Comparison of ENCODE assay signal across 26 cellular contexts in genomic region chr2:103361712-103362111, GRCh38.
A peak's percentile ranks its signal among the peaks of the same experiment; 100 is the strongest.
DNase-seq lines count a peak whose midpoint lies in the region; ATAC-seq, FAIRE-seq and TF ChIP-seq lines count a peak whose summit lies in the region.
"Had no signal": no experiment of that assay in that cellular context is flagged by ENCODE, and none has a peak within 500 bp of the region (broad histone marks: within the 10 kb centered on the region; RNA-seq: fewer than 3 reads in every experiment).

No MANE protein-coding gene starts in this region.

- no peaks in the 10 kb centered on the region for H3K4me1 ChIP-seq in stomach
- H3K4me1 ChIP-seq: BE2C, SJCRH30 had no signal

- no peak for ATAC-seq in WTC11
- ATAC-seq: GM12878, HepG2 had no signal

- peaks cover 12% of the 10 kb centered on the region for H3K4me1 Mint-ChIP-seq in WTC11

- no peak for TF ChIP-seq CTCF in WTC11 (IDR thresholded peaks at IDR 0.05)
- no peak for TF ChIP-seq CTCF in GM10248 (IDR thresholded peaks at IDR 0.05; ENCODE audit: control extremely low read depth, extremely low read depth, low read depth, missing control alignments)
- TF ChIP-seq CTCF in stomach (IDR thresholded peaks at IDR 0.05): no peak

- no peak overlapping the region for H3K4me3 Mint-ChIP-seq in WTC11
- H3K4me3 Mint-ChIP-seq: CD4-positive, alpha-beta T cell; HFFc6 had no signal

- TF ChIP-seq POLR2A in stomach (IDR thresholded peaks at IDR 0.05): no peak

- H3K27ac Mint-ChIP-seq in WTC11: no peak overlapping the region
- H3K27ac Mint-ChIP-seq: CD4-positive, alpha-beta T cell; HFFc6 had no signal

- H3K4me3 ChIP-seq in stomach: no peak overlapping the region
- H3K4me3 ChIP-seq: GM12878, GM23248, MG63, SJCRH30 had no signal

- no peaks in the 10 kb centered on the region for H3K27me3 ChIP-seq in stomach
- H3K27me3 ChIP-seq: BE2C, MG63 had no signal

- peaks cover 5% of the 10 kb centered on the region for H3K9me3 Mint-ChIP-seq in WTC11
- H3K9me3 Mint-ChIP-seq: CD4-positive, alpha-beta T cell had no signal

- H3K27ac ChIP-seq in stomach: no peak overlapping the region
- H3K27ac ChIP-seq: 22Rv1, GM23248, SJCRH30 had no signal

- H3K27me3 Mint-ChIP-seq in WTC11 (ENCODE audit: low read depth): no peaks in the 10 kb centered on the region
- H3K27me3 Mint-ChIP-seq: CD4-positive, alpha-beta T cell had no signal

- DNase-seq in NCI-H82 (lab: John Stamatoyannopoulos, UW) (peak; percentile 64), NCI-H82 treated with DMSO at 0.1 percent for 48 hours (lab: John Stamatoyannopoulos, UW; ENCODE audit: unreplicated experiment) (no peak), NCI-H2171 (lab: John Stamatoyannopoulos, UW) (peak; percentile 83), WTC11 (ENCODE audit: low spot score) (peak; percentile 18), urothelium cell line (ENCODE audit: low spot score) (peak; percentile 79), GM10248 (ENCODE audit: extremely low spot score) (no peak), stomach (no peak)
- DNase-seq in effector CD4-positive, alpha-beta T cell: no peak
- DNase-seq: BE2C; CD4-positive, alpha-beta T cell; DMS79; GM23248; HFFc6; MG63; NCI-H1092; NCI-H146; NCI-H2081; NCI-H226; NCI-H526; NK-92 treated with Interleukin-12 subunit alpha and Interleukin-12 subunit beta, amount 100 ng/mL, for 24 hours; OCI-M1; SJCRH30 had no signal

- no peaks in the 10 kb centered on the region for H3K36me3 ChIP-seq in stomach
- H3K36me3 ChIP-seq: BE2C, MG63, SJCRH30 had no signal

- WGBS in stomach, 5 donors: 94 to 97% (median 95%) methylated on average over 6 to 21 of the region's 21 CpGs

- intact Hi-C loops in stomach (cut with DNase I; ENCODE audit: low total_unique reads): no loop called here

- peaks cover 0 to 5% (median 0%) of the 10 kb centered on the region in 4 donors for H3K9me3 ChIP-seq in stomach
- H3K9me3 ChIP-seq: BE2C, MG63, SJCRH30 had no signal

- H3K36me3 Mint-ChIP-seq in WTC11: peaks cover 4% of the 10 kb centered on the region

- peak; percentile 93 for FAIRE-seq in urothelium cell line (lab: Jason Lieb, UNC)
- FAIRE-seq: G401.6, GM12878, HepG2 had no signal

- CTCF ChIA-PET in WTC11 (lab: Charles Lee): no interaction called here
- CTCF ChIA-PET in GM10248 (lab: Yijun Ruan, JAX): no interaction called here

- TF ChIP-seq EP300 in stomach (IDR thresholded peaks at IDR 0.05): no peak

- POLR2A ChIA-PET in WTC11 (lab: Charles Lee): no interaction called here
- POLR2A ChIA-PET in GM10248 (lab: Yijun Ruan, JAX): no interaction called here

TF ChIP-seq in WTC11, 78 proteins besides CTCF, POLR2A, EP300 and RAD21:
- no peak for TF ChIP-seq FOXK1 (CRISPR knock-in tag; IDR thresholded peaks at IDR 0.05)
- TF ChIP-seq PREB (CRISPR knock-in tag; IDR thresholded peaks at IDR 0.05; ENCODE audit: borderline replicate concordance): no peak
- TF ChIP-seq PRDM15 (CRISPR knock-in tag; IDR thresholded peaks at IDR 0.05): no peak
- TF ChIP-seq ZNF121 (CRISPR knock-in tag; IDR thresholded peaks at IDR 0.05): no peak
- TF ChIP-seq ETV6 (CRISPR knock-in tag; IDR thresholded peaks at IDR 0.05): no peak
- no peak for TF ChIP-seq ZBTB21 (CRISPR knock-in tag; IDR thresholded peaks at IDR 0.05; ENCODE audit: borderline replicate concordance)
- no peak for TF ChIP-seq ZNF263 (CRISPR knock-in tag; IDR thresholded peaks at IDR 0.05; ENCODE audit: low read depth)
- no peak for TF ChIP-seq NFE2L1 (CRISPR knock-in tag; IDR thresholded peaks at IDR 0.05)
- no peak for TF ChIP-seq ESRRA (CRISPR knock-in tag; IDR thresholded peaks at IDR 0.05; ENCODE audit: borderline replicate concordance)
- TF ChIP-seq E2F1 (CRISPR knock-in tag; IDR thresholded peaks at IDR 0.05): no peak
- TF ChIP-seq ZNF396 (CRISPR knock-in tag; IDR thresholded peaks at IDR 0.05; ENCODE audit: borderline replicate concordance): no peak

Comparison
In these comparisons a context has a peak if more than half of its experiments do, and no peak if none do; other contexts are left out.
1. DNase-seq: peak in NCI-H82 (single experiment), NCI-H2171 (single experiment), WTC11 (single experiment) and urothelium cell line (single experiment); none in NCI-H82 treated with DMSO at 0.1 percent for 48 hours (single experiment), GM10248 (single experiment), effector CD4-positive, alpha-beta T cell (single experiment) and stomach (single experiment).